Comparison of ENCODE assay signal across 13 cellular contexts in genomic region chr12:62848418-62848817, GRCh38.
DNase-seq lines count a peak whose midpoint lies in the region; ATAC-seq lines count a peak whose summit lies in the region.
"Had no signal": no experiment of that assay in that cellular context is flagged by ENCODE, and none has a peak within 500 bp of the region (broad histone marks: within the 10 kb centered on the region; RNA-seq: fewer than 3 reads in every experiment).

No MANE protein-coding gene starts in this region.

- intact Hi-C loops in naive thymus-derived CD4-positive, alpha-beta T cell (cut with micrococcal nuclease), result no loop called here

- H3K4me1 Mint-ChIP-seq in naive thymus-derived CD4-positive, alpha-beta T cell, result no peaks in the 10 kb centered on the region

- peaks cover 0 to 2% (median 0%) of the 10 kb centered on the region in 11 donors for H3K9me3 Mint-ChIP-seq in naive thymus-derived CD4-positive, alpha-beta T cell

- H3K4me1 ChIP-seq in naive thymus-derived CD4-positive, alpha-beta T cell (ENCODE audit: control insufficient read depth in 2 of 2, insufficient read depth in 2 of 2, low read length in 2 of 2), result no peaks in the 10 kb centered on the region
- H3K4me1 ChIP-seq: sigmoid colon, tibial nerve had no signal

- DNase-seq in DMS53 (lab: John Stamatoyannopoulos, UW) (peak; percentile 55), DMS53 treated with DMSO at 0.1 percent for 48 hours (lab: John Stamatoyannopoulos, UW; ENCODE audit: unreplicated experiment) (no peak), amniotic stem cell (lab: John Stamatoyannopoulos, UW) (peak; percentile 77), NCI-H2107 treated with DMSO at 0.1 percent for 48 hours (lab: John Stamatoyannopoulos, UW; ENCODE audit: unreplicated experiment) (no peak), NCI-H1105 (lab: John Stamatoyannopoulos, UW) (no peak)
- DNase-seq in naive thymus-derived CD4-positive, alpha-beta T cell, result no peak
- DNase-seq: NCI-H1417, sigmoid colon had no signal

- ATAC-seq in GM21360 (IDR thresholded peaks at IDR 0.05; ENCODE audit: unreplicated experiment) (peak; percentile 76), HG03439 (IDR thresholded peaks at IDR 0.05; ENCODE audit: unreplicated experiment) (no peak)
- peak; percentile 16 for ATAC-seq in naive thymus-derived CD4-positive, alpha-beta T cell

- CTCF ChIA-PET in naive thymus-derived CD4-positive, alpha-beta T cell (lab: Charles Lee), result no interaction called here

- peaks cover 6 to 17% (median 12%) of the 10 kb centered on the region in 5 donors for H3K27me3 Mint-ChIP-seq in naive thymus-derived CD4-positive, alpha-beta T cell

- H3K9me3 ChIP-seq in naive thymus-derived CD4-positive, alpha-beta T cell (ENCODE audit: control insufficient read depth in 2 of 3, low read length in 3 of 3), result no peaks in the 10 kb centered on the region
- H3K9me3 ChIP-seq: sigmoid colon, tibial nerve had no signal

- POLR2A ChIA-PET in naive thymus-derived CD4-positive, alpha-beta T cell (lab: Charles Lee), result no interaction called here

- no peaks in the 10 kb centered on the region for H3K36me3 Mint-ChIP-seq in naive thymus-derived CD4-positive, alpha-beta T cell
- H3K36me3 Mint-ChIP-seq: activated naive CD8-positive, alpha-beta T cell had no signal

- no peak overlapping the region for H3K27ac ChIP-seq in naive thymus-derived CD4-positive, alpha-beta T cell (ENCODE audit: low read depth, low read length)
- H3K27ac ChIP-seq: 22Rv1, sigmoid colon, tibial nerve had no signal

- no peak overlapping the region for H3K4me3 Mint-ChIP-seq in naive thymus-derived CD4-positive, alpha-beta T cell
- H3K4me3 Mint-ChIP-seq: activated naive CD8-positive, alpha-beta T cell had no signal

- no peaks in the 10 kb centered on the region for H3K27me3 ChIP-seq in naive thymus-derived CD4-positive, alpha-beta T cell (ENCODE audit: control insufficient read depth in 2 of 2, insufficient read depth in 2 of 2, low read length in 2 of 2)
- H3K27me3 ChIP-seq: sigmoid colon, tibial nerve had no signal

- no peak overlapping the region for H3K4me3 ChIP-seq in naive thymus-derived CD4-positive, alpha-beta T cell (ENCODE audit: low read length)
- H3K4me3 ChIP-seq: sigmoid colon, tibial nerve had no signal

- no peaks in the 10 kb centered on the region for H3K36me3 ChIP-seq in naive thymus-derived CD4-positive, alpha-beta T cell (ENCODE audit: control insufficient read depth in 2 of 3, insufficient read depth in 3 of 3, low read length in 3 of 3)
- H3K36me3 ChIP-seq: sigmoid colon, tibial nerve had no signal

- no peak overlapping the region for H3K27ac Mint-ChIP-seq in naive thymus-derived CD4-positive, alpha-beta T cell
- H3K27ac Mint-ChIP-seq: activated naive CD8-positive, alpha-beta T cell had no signal

Comparison
In these comparisons a context has a peak if more than half of its experiments do, and no peak if none do; other contexts are left out.
1. DNase-seq: peak in DMS53 (single experiment) and amniotic stem cell (single experiment); none in DMS53 treated with DMSO at 0.1 percent for 48 hours (single experiment), naive thymus-derived CD4-positive, alpha-beta T cell (0 of 9), NCI-H2107 treated with DMSO at 0.1 percent for 48 hours (single experiment) and NCI-H1105 (single experiment).